ENCODE assay signal across 9 cellular contexts in genomic region chr17:29561541-29562517, GRCh38. TPM values are rescaled to one million over a fixed set of nuclear protein-coding genes. Genes with fewer than 3 reads are reported as not detected.
DNase-seq lines count a peak whose midpoint lies in the region; ATAC-seq and TF ChIP-seq lines count a peak whose summit lies in the region.
"Had no signal": no experiment of that assay in that cellular context is flagged by ENCODE, and none has a peak within 500 bp of the region (broad histone marks: within the 10 kb centered on the region; RNA-seq: fewer than 3 reads in every experiment).

No MANE protein-coding gene starts in this region.

- H3K4me1 ChIP-seq in left ventricle myocardium inferior: peaks cover 42% of the 10 kb centered on the region
- H3K4me1 ChIP-seq in upper lobe of left lung: peaks cover 31 to 40% (median 36%) of the 10 kb centered on the region in 4 donors

- ATAC-seq in Right ventricle myocardium inferior: no peak
- ATAC-seq in activated CD8-positive, alpha-beta T cell treated with anti-CD3 and anti-CD28 coated beads for 36 hours: no peak
- peak; percentile 35 for ATAC-seq in memory B cell (ENCODE audit: low read depth)
- no peak for ATAC-seq in upper lobe of left lung (ENCODE audit: low FRiP score in 2 of 2)
- ATAC-seq in HG03175 (IDR thresholded peaks at IDR 0.05; ENCODE audit: unreplicated experiment): no peak

- DNase-seq in left ventricle myocardium inferior (no peak), Right ventricle myocardium inferior (ENCODE audit: missing footprints) (no peak), memory B cell (ENCODE audit: low spot score in 2 of 2) (peak in 1 of 2 donors; percentile 45), upper lobe of left lung (peak in 1 of 2 donors; percentile 52)
- no peak for DNase-seq in activated CD8-positive, alpha-beta T cell treated with anti-CD3 and anti-CD28 coated beads for 36 hours
- DNase-seq in activated CD4-positive, alpha-beta T cell treated with anti-CD3 and anti-CD28 coated beads for 4 hours: no peak
- no peak for DNase-seq in stimulated activated CD4-positive, alpha-beta T cell treated with anti-CD3 and anti-CD28 coated beads, Interleukin-12 subunit alpha, Interleukin-12 subunit beta, amount 100 ng/mL, for 4 hours
- DNase-seq: activated CD4-positive, alpha-beta T cell treated with anti-CD3 and anti-CD28 coated beads, Interleukin-2, amount 50 U/mL, for 1 hour had no signal

- intact Hi-C loops in left ventricle myocardium inferior (cut with micrococcal nuclease): no loop called here
- intact Hi-C loops in Right ventricle myocardium inferior (cut with DNase I): loop anchor here (10.0 kb wide), 1 partner anchor 267 kb away; the partner anchor contains the start of gene NUFIP2
- intact Hi-C loops in activated CD8-positive, alpha-beta T cell treated with anti-CD3 and anti-CD28 coated beads for 36 hours (cut with micrococcal nuclease): no loop called here

- peak overlapping the region; percentile 20 for H3K27ac ChIP-seq in left ventricle myocardium inferior (replicated peaks)
- H3K27ac ChIP-seq in upper lobe of left lung: peak overlapping the region; percentile 40 to 70 (median 61)

- TF ChIP-seq CTCF in left ventricle myocardium inferior (IDR thresholded peaks at IDR 0.05; ENCODE audit: borderline replicate concordance) (no peak), upper lobe of left lung (IDR thresholded peaks at IDR 0.05) (no peak)
- no peak for TF ChIP-seq CTCF in activated CD8-positive, alpha-beta T cell treated with anti-CD3 and anti-CD28 coated beads for 36 hours (IDR thresholded peaks at IDR 0.05)

- no peaks in the 10 kb centered on the region for H3K27me3 Mint-ChIP-seq in activated CD8-positive, alpha-beta T cell treated with anti-CD3 and anti-CD28 coated beads for 36 hours
- H3K27me3 Mint-ChIP-seq in memory B cell: no peaks in the 10 kb centered on the region

- H3K4me3 Mint-ChIP-seq in activated CD8-positive, alpha-beta T cell treated with anti-CD3 and anti-CD28 coated beads for 36 hours: no peak overlapping the region
- H3K4me3 Mint-ChIP-seq in memory B cell: peak overlapping the region; percentile 63

- no peak for TF ChIP-seq EP300 in upper lobe of left lung (IDR thresholded peaks at IDR 0.05)

- peaks cover 12% of the 10 kb centered on the region for H3K36me3 ChIP-seq in left ventricle myocardium inferior
- peaks cover 0 to 7% (median 3%) of the 10 kb centered on the region in 4 donors for H3K36me3 ChIP-seq in upper lobe of left lung

- H3K9me3 ChIP-seq in left ventricle myocardium inferior (replicated peaks) (no peaks in the 10 kb centered on the region), upper lobe of left lung (no peaks in the 10 kb centered on the region)

- peak in 1 of 4 donors; percentile 48 for TF ChIP-seq POLR2A in upper lobe of left lung (IDR thresholded peaks at IDR 0.05)

- peaks cover 44% of the 10 kb centered on the region for H3K4me1 Mint-ChIP-seq in activated CD8-positive, alpha-beta T cell treated with anti-CD3 and anti-CD28 coated beads for 36 hours (ENCODE audit: low read depth)
- peaks cover 53% of the 10 kb centered on the region for H3K4me1 Mint-ChIP-seq in memory B cell

- peaks cover 14% of the 10 kb centered on the region for H3K36me3 Mint-ChIP-seq in activated CD8-positive, alpha-beta T cell treated with anti-CD3 and anti-CD28 coated beads for 36 hours (ENCODE audit: low read depth)
- H3K36me3 Mint-ChIP-seq in memory B cell: peaks cover 3% of the 10 kb centered on the region

- POLR2A ChIA-PET in activated CD8-positive, alpha-beta T cell treated with anti-CD3 and anti-CD28 coated beads for 36 hours (lab: Charles Lee): interaction anchor here (1.0 kb wide), 1 partner anchor 172 kb away, joined by 3 read pairs; the partner anchor contains the start of gene TAOK1

- 60 to 64% methylated on average over 11 to 17 of the region's 17 CpGs for WGBS in upper lobe of left lung, 2 donors

- CTCF ChIA-PET in activated CD8-positive, alpha-beta T cell treated with anti-CD3 and anti-CD28 coated beads for 36 hours (lab: Charles Lee): interaction anchor here (1.5 to 2.5 kb wide), 3 partner anchors 25 to 192 kb away, joined by 3 to 8 read pairs (median 3); no protein-coding TSS in a partner anchor

- H3K4me3 ChIP-seq in left ventricle myocardium inferior: no peak overlapping the region
- no peak overlapping the region for H3K4me3 ChIP-seq in upper lobe of left lung

- peak overlapping the region; percentile 52 for H3K27ac Mint-ChIP-seq in activated CD8-positive, alpha-beta T cell treated with anti-CD3 and anti-CD28 coated beads for 36 hours
- H3K27ac Mint-ChIP-seq in memory B cell: peak overlapping the region; percentile 93

- H3K27me3 ChIP-seq in left ventricle myocardium inferior (ENCODE audit: low read depth): no peaks in the 10 kb centered on the region
- H3K27me3 ChIP-seq in upper lobe of left lung: no peaks in the 10 kb centered on the region

- no peaks in the 10 kb centered on the region for H3K9me3 Mint-ChIP-seq in activated CD8-positive, alpha-beta T cell treated with anti-CD3 and anti-CD28 coated beads for 36 hours
- no peaks in the 10 kb centered on the region for H3K9me3 Mint-ChIP-seq in memory B cell

RNA-seq across cellular contexts. Expression of gene ABHD15, which starts 5.0 kb away (rescaled TPM):
- 5.9 TPM for total RNA-seq in left ventricle myocardium inferior
- total RNA-seq in Right ventricle myocardium inferior: 7.1 TPM
- 10 to 100 TPM in 1 of 2 experiments, 1 to 10 TPM in 1; 9.7 to 10.1 TPM for total RNA-seq in activated CD8-positive, alpha-beta T cell treated with anti-CD3 and anti-CD28 coated beads for 36 hours
- total RNA-seq in upper lobe of left lung: 10 to 100 TPM; 12.8 to 17.8 (median 14.9) TPM

RNA-seq across cellular contexts. Expression of gene TP53I13, which starts 6.7 kb away (rescaled TPM):
- total RNA-seq in left ventricle myocardium inferior: 37.2 TPM
- 38.8 TPM for total RNA-seq in Right ventricle myocardium inferior
- total RNA-seq in activated CD8-positive, alpha-beta T cell treated with anti-CD3 and anti-CD28 coated beads for 36 hours: 10 to 100 TPM; 46.7 to 50.2 TPM
- total RNA-seq in upper lobe of left lung: 100 to 1,000 TPM in 2 of 6 donors, 10 to 100 TPM in 4; 57.3 to 178 (median 75.4) TPM

RNA-seq across cellular contexts. Expression of gene GIT1, which starts 27.6 kb away (rescaled TPM):
- total RNA-seq in left ventricle myocardium inferior: 31.9 TPM
- 33.0 TPM for total RNA-seq in Right ventricle myocardium inferior
- total RNA-seq in activated CD8-positive, alpha-beta T cell treated with anti-CD3 and anti-CD28 coated beads for 36 hours: 10 to 100 TPM; 54.8 to 59.3 TPM
- total RNA-seq in upper lobe of left lung: 10 to 100 TPM; 34.6 to 88.4 (median 45.5) TPM

RNA-seq across cellular contexts. Expression of gene ANKRD13B, which starts 31.1 kb away (rescaled TPM):
- total RNA-seq in left ventricle myocardium inferior (5.9 TPM), Right ventricle myocardium inferior (9.2 TPM), upper lobe of left lung (10 to 100 TPM in 1 of 6 donors, 1 to 10 TPM in 5; 1.5 to 24.1 (median 3.9) TPM)
- 10 to 100 TPM; 22.8 to 22.9 TPM for total RNA-seq in activated CD8-positive, alpha-beta T cell treated with anti-CD3 and anti-CD28 coated beads for 36 hours
